Comparison of ENCODE assay signal across 10 cellular contexts in genomic region chr12:21234395-21234794, GRCh38.
"Had no signal": no experiment of that assay in that cellular context is flagged by ENCODE, and none has a peak within 500 bp of the region (broad histone marks: within the 10 kb centered on the region; RNA-seq: fewer than 3 reads in every experiment).

No MANE protein-coding gene starts in this region.

- H3K9ac ChIP-seq: GM23248 had no signal

- H3K27ac ChIP-seq: GM23248 had no signal

- H3K4me1 ChIP-seq: HAP-1 had no signal

- H3K9me3 ChIP-seq: HAP-1 had no signal

- H3K36me3 ChIP-seq: HAP-1 had no signal

- FAIRE-seq: H54 had no signal

- DNase-seq: GM23248, GOT3, H7, H9, HCEC 1CT, HFFc6 had no signal

- H3K4me2 ChIP-seq: GM23338 had no signal

- H3K4me3 ChIP-seq: GM23248, GM23338, HAP-1 had no signal

- ATAC-seq: GM23338, HCT116 had no signal

- H2AFZ ChIP-seq: GM23248, GM23338 had no signal
